ENCODE assay signal across 30 cellular contexts in genomic region chr17:74345433-74346241, GRCh38. TPM values are rescaled to one million over a fixed set of nuclear protein-coding genes. Genes with fewer than 3 reads are reported as not detected.
DNase-seq lines count a peak whose midpoint lies in the region; ATAC-seq and TF ChIP-seq lines count a peak whose summit lies in the region.
"Had no signal": no experiment of that assay in that cellular context is flagged by ENCODE, and none has a peak within 500 bp of the region (broad histone marks: within the 10 kb centered on the region; RNA-seq: fewer than 3 reads in every experiment).

No MANE protein-coding gene starts in this region.

- H3K27ac Mint-ChIP-seq in activated naive CD8-positive, alpha-beta T cell treated with anti-CD3 and anti-CD28 coated beads for 36 hours, result no peak overlapping the region
- H3K27ac Mint-ChIP-seq: activated CD4-positive, alpha-beta memory T cell treated with anti-CD3 and anti-CD28 coated beads, Interleukin-2, amount 10 ng/mL, durations not matched to agents 7 days and 5 days; activated naive CD8-positive, alpha-beta T cell; stimulated activated memory B cell treated with anti-CD40 and anti-IgM and Interleukin-4, amounts not matched to agents 10 μg/mL and 1 μg/mL and 100 μg/mL, for 72 hours had no signal

- peaks cover 5% of the 10 kb centered on the region for H3K27me3 Mint-ChIP-seq in activated naive CD8-positive, alpha-beta T cell treated with anti-CD3 and anti-CD28 coated beads for 36 hours

- no peaks in the 10 kb centered on the region for H3K36me3 ChIP-seq in IMR-90 (ENCODE audit: control insufficient read depth, insufficient read depth, low read length)
- H3K36me3 ChIP-seq: BE2C, neutrophil, upper lobe of left lung had no signal

- DNase-seq in Caki2 (ENCODE audit: low read depth) (peak; percentile 8), IMR-90 (no peak), astrocyte of the hippocampus (ENCODE audit: low read depth, low spot score) (peak; percentile 22), fibroblast of the aortic adventitia (ENCODE audit: low read depth) (peak; percentile 6), CD1c-positive myeloid dendritic cell (ENCODE audit: extremely low spot score) (no peak), left colon (no peak)
- no peak for DNase-seq in activated naive CD8-positive, alpha-beta T cell treated with anti-CD3 and anti-CD28 coated beads for 36 hours
- DNase-seq in activated CD8-positive, alpha-beta memory T cell treated with anti-CD3 and anti-CD28 coated beads, Interleukin-2, amount 50 U/mL, for 4 hours, result no peak
- DNase-seq: ACHN; activated CD4-positive, alpha-beta memory T cell treated with anti-CD3 and anti-CD28 coated beads, Interleukin-2, amount 10 ng/mL, durations not matched to agents 7 days and 5 days; activated CD4-positive, CD25-positive, alpha-beta regulatory T cell treated with anti-CD3 and anti-CD28 coated beads, Interleukin-2, amount 50 U/mL, for 72 hours; BE2C; body of pancreas; mesendoderm; NCI-H1048; NCI-H187; NCI-H526; stimulated activated CD4-positive, alpha-beta T cell treated with anti-CD3 and anti-CD28 coated beads, Interleukin-4, amount 100 ng/mL, for 24 hours had no signal

- no peaks in the 10 kb centered on the region for H3K4me1 Mint-ChIP-seq in activated naive CD8-positive, alpha-beta T cell treated with anti-CD3 and anti-CD28 coated beads for 36 hours
- H3K4me1 Mint-ChIP-seq: activated CD4-positive, alpha-beta memory T cell treated with anti-CD3 and anti-CD28 coated beads, Interleukin-2, amount 10 ng/mL, durations not matched to agents 7 days and 5 days; stimulated activated memory B cell treated with anti-CD40 and anti-IgM and Interleukin-4, amounts not matched to agents 10 μg/mL and 1 μg/mL and 100 μg/mL, for 72 hours had no signal

- CTCF ChIA-PET in IMR-90 (lab: Yijun Ruan, JAX), result no interaction called here

- H2AK9ac ChIP-seq in IMR-90 (replicated peaks; ENCODE audit: low read depth, low read length, poor library complexity), result no peak overlapping the region

- 67% methylated on average over 3 of the region's 13 CpGs; no CpG with 5 or more reads in 1 of the 2 experiments for WGBS in IMR-90 (ENCODE audit: extremely low coverage in 2 of 2, insufficient read length in 1 of 2), 2 experiments

- no peaks in the 10 kb centered on the region for H3K4me1 ChIP-seq in IMR-90 (ENCODE audit: control insufficient read depth, insufficient read depth, low read length)
- H3K4me1 ChIP-seq: BE2C, body of pancreas, upper lobe of left lung had no signal

- no peaks in the 10 kb centered on the region for H3K9me3 Mint-ChIP-seq in activated naive CD8-positive, alpha-beta T cell treated with anti-CD3 and anti-CD28 coated beads for 36 hours
- H3K9me3 Mint-ChIP-seq: activated CD4-positive, alpha-beta memory T cell treated with anti-CD3 and anti-CD28 coated beads, Interleukin-2, amount 10 ng/mL, durations not matched to agents 7 days and 5 days; stimulated activated memory B cell treated with anti-CD40 and anti-IgM and Interleukin-4, amounts not matched to agents 10 μg/mL and 1 μg/mL and 100 μg/mL, for 72 hours had no signal

- H4K8ac ChIP-seq in IMR-90 (ENCODE audit: low read depth in 2 of 2, low read length in 2 of 2), result no peak overlapping the region

- no peak overlapping the region for H2AK5ac ChIP-seq in IMR-90 (ENCODE audit: low read depth, low read length)

- no peaks in the 10 kb centered on the region; the same call in 1 of the 2 replicates for H3K27me3 ChIP-seq in IMR-90 (ENCODE audit: control insufficient read depth, insufficient read depth, low read length)
- H3K27me3 ChIP-seq: body of pancreas, upper lobe of left lung had no signal

- no peak overlapping the region for H4K5ac ChIP-seq in IMR-90 (ENCODE audit: low read depth, low read length)

- no peak overlapping the region for H3K14ac ChIP-seq in IMR-90 (replicated peaks; ENCODE audit: low read depth, low read length)

- H2AFZ ChIP-seq in IMR-90 (replicated peaks; ENCODE audit: low read length, poor library complexity), result peak overlapping the region; percentile 32

- no peaks in the 10 kb centered on the region for H3K79me1 ChIP-seq in IMR-90 (ENCODE audit: low read depth in 1 of 2, low read length in 2 of 2)

- no peak overlapping the region for H3K18ac ChIP-seq in IMR-90 (ENCODE audit: low read depth, low read length)

- H3K23ac ChIP-seq in IMR-90 (ENCODE audit: low read depth, low read length), result no peak overlapping the region

- TF ChIP-seq RAD21 in IMR-90 (IDR thresholded peaks at IDR 0.05; ENCODE audit: low read length), result no peak

- no peak overlapping the region for H3K56ac ChIP-seq in IMR-90 (ENCODE audit: extremely low read depth, insufficient read depth, low read length)

- POLR2A ChIA-PET in IMR-90 (lab: Charles Lee; ENCODE audit: unreplicated experiment), result no interaction called here

- no peak overlapping the region for H3K4me2 ChIP-seq in IMR-90 (ENCODE audit: low read depth, low read length)

- no peaks in the 10 kb centered on the region for H4K20me1 ChIP-seq in IMR-90 (ENCODE audit: insufficient read depth, low read length)

- H3K4me3 ChIP-seq in IMR-90 (ENCODE audit: insufficient read depth, low read depth, low read length) (no peak overlapping the region), fibroblast of the aortic adventitia (ENCODE audit: low read depth, low read length) (no peak overlapping the region)
- H3K4me3 ChIP-seq: body of pancreas, upper lobe of left lung had no signal

- no TSS peak for BruUV-seq in IMR-90 (replicated peaks; lab: Mats Ljungman, UMichigan)

- dilution Hi-C loops in IMR-90 (cut with HindIII; ENCODE audit: low sequenced_read_pairs, unreplicated experiment), result no loop called here

- no peak for TF ChIP-seq CTCF in IMR-90 (conservative IDR thresholded peaks at IDR 0.05; ENCODE audit: low read depth, low read length)
- TF ChIP-seq CTCF in fibroblast of the aortic adventitia (IDR thresholded peaks at IDR 0.05; ENCODE audit: insufficient read depth, low read length), result no peak

- H3K36me3 Mint-ChIP-seq in activated naive CD8-positive, alpha-beta T cell treated with anti-CD3 and anti-CD28 coated beads for 36 hours, result no peaks in the 10 kb centered on the region
- H3K36me3 Mint-ChIP-seq: activated naive CD8-positive, alpha-beta T cell; stimulated activated memory B cell treated with anti-CD40 and anti-IgM and Interleukin-4, amounts not matched to agents 10 μg/mL and 1 μg/mL and 100 μg/mL, for 72 hours had no signal

- TF ChIP-seq POLR2A in IMR-90 (IDR thresholded peaks at IDR 0.05; ENCODE audit: low read depth, low read length), result no peak

- no peak overlapping the region for H2BK15ac ChIP-seq in IMR-90 (ENCODE audit: low read depth, low read length)

- H3K4me3 Mint-ChIP-seq in activated naive CD8-positive, alpha-beta T cell treated with anti-CD3 and anti-CD28 coated beads for 36 hours, result no peak overlapping the region
- H3K4me3 Mint-ChIP-seq: activated CD4-positive, alpha-beta memory T cell treated with anti-CD3 and anti-CD28 coated beads, Interleukin-2, amount 10 ng/mL, durations not matched to agents 7 days and 5 days; activated naive CD8-positive, alpha-beta T cell; stimulated activated memory B cell treated with anti-CD40 and anti-IgM and Interleukin-4, amounts not matched to agents 10 μg/mL and 1 μg/mL and 100 μg/mL, for 72 hours had no signal

- H3K9ac ChIP-seq in IMR-90 (ENCODE audit: low read depth, low read length), result no peak overlapping the region

- H4K91ac ChIP-seq in IMR-90 (ENCODE audit: insufficient read depth, low read depth, low read length), result no peak overlapping the region

- intact Hi-C loops in IMR-90 (cut with micrococcal nuclease) (no loop called here), left colon (cut with DNase I, micrococcal nuclease) (no loop called here)

- H3K9me3 ChIP-seq in IMR-90 (ENCODE audit: control insufficient read depth, insufficient read depth, low read length), result no peaks in the 10 kb centered on the region
- H3K9me3 ChIP-seq: BE2C, body of pancreas, neutrophil, upper lobe of left lung had no signal

- ATAC-seq in IMR-90 (ENCODE audit: low read depth) (no peak), left colon (no peak)
- ATAC-seq: body of pancreas; sciatic nerve; stimulated activated memory B cell treated with anti-CD40 and anti-IgM and Interleukin-4, amounts not matched to agents 10 μg/mL and 1 μg/mL and 100 μg/mL, for 72 hours had no signal

- no peak overlapping the region for H3K4ac ChIP-seq in IMR-90 (ENCODE audit: low read depth, low read length)

- H2BK120ac ChIP-seq in IMR-90 (ENCODE audit: low read depth, low read length), result no peak overlapping the region

- no peak overlapping the region for H2BK20ac ChIP-seq in IMR-90 (ENCODE audit: low read depth, low read length)

- H3K27ac ChIP-seq in IMR-90 (ENCODE audit: insufficient read depth, low read length), result no peak overlapping the region
- H3K27ac ChIP-seq: body of pancreas, epithelial cell of prostate, neutrophil, upper lobe of left lung had no signal

- H2BK5ac ChIP-seq in IMR-90 (ENCODE audit: low read depth, low read length, poor library complexity, severe bottlenecking), result no peak overlapping the region

- in situ Hi-C loops in Caki2 (cut with HindIII; ENCODE audit: low pct_unique_long_range_greater_than_20kb, low sequenced_read_pairs) (no loop called here), IMR-90 (cut with MboI; ENCODE audit: low sequenced_read_pairs) (no loop called here)

- H3K9me1 ChIP-seq in IMR-90 (ENCODE audit: insufficient read depth, low read length), result no peaks in the 10 kb centered on the region

RNA-seq across cellular contexts. Expression of gene BTBD17, which starts 16.0 kb away (rescaled TPM):
- total RNA-seq in Caki2 (2014; rRNA removed; shearing (Covaris generic); ENCODE audit: low replicate concordance), result not detected in 2 replicates
- not detected in 2 replicates for total RNA-seq in IMR-90 (2012; rRNA removed)
- not detected in 2 replicates for polyA plus RNA-seq in IMR-90 (2012; rRNA removed)
- not detected in 2 replicates for polyA plus RNA-seq in IMR-90 (2012; cell fraction: cytosol; rRNA removed)
- not detected in 2 replicates for polyA plus RNA-seq in IMR-90 (2012; cell fraction: nucleus; rRNA removed; ENCODE audit: low replicate concordance)
- not detected in 2 replicates for total RNA-seq in fibroblast of the aortic adventitia (ENCODE audit: low replicate concordance)
- total RNA-seq in activated naive CD8-positive, alpha-beta T cell treated with anti-CD3 and anti-CD28 coated beads for 36 hours, result not detected
- total RNA-seq in left colon, result under 1 TPM in 1 of 2 donors, not detected in 1; 0.24 TPM
- total RNA-seq: chondrocyte; fibroblast of villous mesenchyme; myocyte; posterior vena cava; sciatic nerve; SK-MEL-5; T-helper 1 cell treated with Interleukin-12 subunit alpha and Interleukin-12 subunit beta and Interleukin-4 antibody, amounts not matched to agents 30 ng/mL and 1 ng/mL, for 36 hours had no signal

RNA-seq across cellular contexts. Expression of gene KIF19, which starts 19.6 kb away (rescaled TPM):
- not detected in 2 replicates for total RNA-seq in Caki2 (2014; rRNA removed; shearing (Covaris generic); ENCODE audit: low replicate concordance)
- total RNA-seq in IMR-90 (2012; rRNA removed) (not detected in 2 replicates), fibroblast of the aortic adventitia (ENCODE audit: low replicate concordance) (not detected in 2 replicates), left colon (1 to 10 TPM; 2.1 to 3.5 TPM)
- polyA plus RNA-seq in IMR-90 (2012; rRNA removed), result not detected in 2 replicates
- not detected in 2 replicates for polyA plus RNA-seq in IMR-90 (2012; cell fraction: cytosol; rRNA removed)
- polyA plus RNA-seq in IMR-90 (2012; cell fraction: nucleus; rRNA removed; ENCODE audit: low replicate concordance), result not detected in 2 replicates
- total RNA-seq in activated naive CD8-positive, alpha-beta T cell treated with anti-CD3 and anti-CD28 coated beads for 36 hours, result under 1 TPM in 1 of 2 experiments, not detected in 1; 0.08 TPM
- total RNA-seq: chondrocyte, fibroblast of villous mesenchyme, myocyte had no signal

RNA-seq across cellular contexts. Expression of gene GPR142, which starts 21.7 kb away (rescaled TPM):
- not detected in 2 replicates for total RNA-seq in Caki2 (2014; rRNA removed; shearing (Covaris generic); ENCODE audit: low replicate concordance)
- total RNA-seq in IMR-90 (2012; rRNA removed) (not detected in 2 replicates), fibroblast of the aortic adventitia (ENCODE audit: low replicate concordance) (not detected in 2 replicates), left colon (under 1 TPM in 1 of 2 donors, not detected in 1; 0.31 TPM)
- polyA plus RNA-seq in IMR-90 (2012; rRNA removed), result not detected in 2 replicates
- polyA plus RNA-seq in IMR-90 (2012; cell fraction: cytosol; rRNA removed), result not detected in 2 replicates
- polyA plus RNA-seq in IMR-90 (2012; cell fraction: nucleus; rRNA removed; ENCODE audit: low replicate concordance), result not detected in 2 replicates
- not detected for total RNA-seq in activated naive CD8-positive, alpha-beta T cell treated with anti-CD3 and anti-CD28 coated beads for 36 hours
- total RNA-seq: chondrocyte; fibroblast of villous mesenchyme; myocyte; SK-MEL-5; T-helper 1 cell treated with Interleukin-12 subunit alpha and Interleukin-12 subunit beta and Interleukin-4 antibody, amounts not matched to agents 30 ng/mL and 1 ng/mL, for 36 hours had no signal

Comparison
In these comparisons a context has a peak if more than half of its experiments do, and no peak if none do; other contexts are left out.
1. DNase-seq: peak in Caki2 (single experiment), astrocyte of the hippocampus (single experiment) and fibroblast of the aortic adventitia (single experiment); none in IMR-90 (single experiment), activated naive CD8-positive, alpha-beta T cell treated with anti-CD3 and anti-CD28 coated beads for 36 hours (single experiment), activated CD8-positive, alpha-beta memory T cell treated with anti-CD3 and anti-CD28 coated beads, Interleukin-2, amount 50 U/mL, for 4 hours (single experiment), CD1c-positive myeloid dendritic cell (single experiment) and left colon (0 of 2).